23 cellular contexts compared by ENCODE assay signal in the genomic region with DNA sequence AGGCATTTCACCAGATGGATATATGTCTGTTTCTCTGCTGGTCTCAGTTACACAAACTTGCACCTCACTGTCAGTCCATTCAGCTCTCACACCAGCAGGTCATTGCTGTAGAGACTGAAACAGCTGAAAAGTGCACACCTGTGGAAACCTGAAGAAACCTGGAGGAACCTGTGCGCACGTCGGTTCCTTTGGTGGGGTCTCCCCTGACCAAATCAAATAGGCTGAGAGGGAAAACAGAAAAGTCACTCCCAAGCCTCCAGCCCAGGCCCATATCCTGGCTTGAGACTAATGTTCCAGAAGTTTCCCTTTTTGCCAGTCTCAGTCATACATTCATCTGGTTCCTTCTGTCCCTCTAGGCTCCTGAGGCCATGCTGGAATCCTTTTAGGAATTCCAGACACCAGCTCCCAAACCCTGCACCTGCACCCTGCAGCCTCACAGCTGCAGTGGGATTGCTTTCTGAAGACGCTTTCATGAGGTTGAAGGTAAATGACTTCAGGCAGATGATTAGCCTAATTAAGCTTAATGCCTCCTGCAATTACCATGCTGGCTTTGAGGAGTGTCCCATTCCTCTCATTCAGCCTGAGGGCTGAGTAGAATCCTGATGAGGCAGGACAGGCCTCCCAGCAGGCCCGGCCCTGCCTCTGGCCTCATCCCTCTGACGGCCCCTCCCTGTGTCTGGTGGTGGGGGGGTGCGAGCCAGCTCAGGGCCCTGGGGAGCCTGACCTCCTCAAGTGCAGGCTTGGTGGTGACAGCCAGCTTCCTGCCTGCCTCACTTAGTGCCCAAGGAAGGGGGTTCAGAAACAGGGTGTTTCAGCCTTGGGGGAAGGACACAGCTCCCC. TPM values are rescaled to one million over a fixed set of nuclear protein-coding genes. Genes with fewer than 3 reads are reported as not detected.
A peak's percentile ranks its signal among the peaks of the same experiment; 100 is the strongest.
DNase-seq lines count a peak whose midpoint lies in the region; ATAC-seq and TF ChIP-seq lines count a peak whose summit lies in the region.
"Had no signal": no experiment of that assay in that cellular context is flagged by ENCODE, and none has a peak within 500 bp of the region (broad histone marks: within the 10 kb centered on the region; RNA-seq: fewer than 3 reads in every experiment).

No MANE protein-coding gene starts in this region.

- H3K36me3 Mint-ChIP-seq in activated T-helper 17 cell treated with anti-CD3 and anti-CD28 coated beads, Interleukin-2, amount 50 U/mL, for 72 hours (ENCODE audit: low read depth) = no peaks in the 10 kb centered on the region
- H3K36me3 Mint-ChIP-seq: activated naive CD8-positive, alpha-beta T cell; CD4-positive, CD25-positive, alpha-beta regulatory T cell had no signal

- H3K9me3 ChIP-seq in suprapubic skin = no peaks in the 10 kb centered on the region
- H3K9me3 ChIP-seq: uterus had no signal

- no peak for TF ChIP-seq EP300 in suprapubic skin (IDR thresholded peaks at IDR 0.05)

- no peak overlapping the region for H3K27ac Mint-ChIP-seq in activated T-helper 17 cell treated with anti-CD3 and anti-CD28 coated beads, Interleukin-2, amount 50 U/mL, for 72 hours
- H3K27ac Mint-ChIP-seq: activated CD8-positive, alpha-beta T cell treated with anti-CD3 and anti-CD28 coated beads, Interleukin-2, amount 10 ng/mL, durations not matched to agents 7 days and 5 days; activated naive CD8-positive, alpha-beta T cell; activated T-helper 1 cell treated with anti-CD3 and anti-CD28 coated beads, Interleukin-12 subunit alpha, Interleukin-12 subunit beta, Interleukin-2, Interleukin-4 antibody, amounts not matched to agents 30 ng/mL and 10 ng/mL and 1 ng/mL, durations not matched to agents 14 hours and 24 hours and 36 hours; CD4-positive, CD25-positive, alpha-beta regulatory T cell had no signal

- peaks cover 4% of the 10 kb centered on the region for H3K27me3 Mint-ChIP-seq in activated T-helper 17 cell treated with anti-CD3 and anti-CD28 coated beads, Interleukin-2, amount 50 U/mL, for 72 hours
- H3K27me3 Mint-ChIP-seq: CD4-positive, CD25-positive, alpha-beta regulatory T cell had no signal

- TF ChIP-seq POLR2A in suprapubic skin (IDR thresholded peaks at IDR 0.05) = no peak

- H3K4me3 Mint-ChIP-seq in activated T-helper 17 cell treated with anti-CD3 and anti-CD28 coated beads, Interleukin-2, amount 50 U/mL, for 72 hours = no peak overlapping the region
- H3K4me3 Mint-ChIP-seq: activated CD8-positive, alpha-beta T cell treated with anti-CD3 and anti-CD28 coated beads, Interleukin-2, amount 10 ng/mL, durations not matched to agents 7 days and 5 days; activated naive CD8-positive, alpha-beta T cell; activated T-helper 1 cell treated with anti-CD3 and anti-CD28 coated beads, Interleukin-12 subunit alpha, Interleukin-12 subunit beta, Interleukin-2, Interleukin-4 antibody, amounts not matched to agents 30 ng/mL and 10 ng/mL and 1 ng/mL, durations not matched to agents 14 hours and 24 hours and 36 hours; CD4-positive, CD25-positive, alpha-beta regulatory T cell had no signal

- H3K9me3 Mint-ChIP-seq in activated T-helper 17 cell treated with anti-CD3 and anti-CD28 coated beads, Interleukin-2, amount 50 U/mL, for 72 hours = no peaks in the 10 kb centered on the region
- H3K9me3 Mint-ChIP-seq: activated T-helper 1 cell treated with anti-CD3 and anti-CD28 coated beads, Interleukin-12 subunit alpha, Interleukin-12 subunit beta, Interleukin-2, Interleukin-4 antibody, amounts not matched to agents 30 ng/mL and 10 ng/mL and 1 ng/mL, durations not matched to agents 14 hours and 24 hours and 36 hours had no signal

- H3K4me1 ChIP-seq in suprapubic skin = peaks cover 40% of the 10 kb centered on the region
- H3K4me1 ChIP-seq: uterus had no signal

- H3K4me1 Mint-ChIP-seq in activated T-helper 17 cell treated with anti-CD3 and anti-CD28 coated beads, Interleukin-2, amount 50 U/mL, for 72 hours = no peaks in the 10 kb centered on the region
- H3K4me1 Mint-ChIP-seq: CD4-positive, CD25-positive, alpha-beta regulatory T cell had no signal

- peak overlapping the region; percentile 58 for H3K27ac ChIP-seq in suprapubic skin
- H3K27ac ChIP-seq: uterus had no signal

- no peaks in the 10 kb centered on the region for H3K27me3 ChIP-seq in suprapubic skin
- H3K27me3 ChIP-seq: uterus had no signal

- no peak for ATAC-seq in activated T-helper 17 cell treated with anti-CD3 and anti-CD28 coated beads, Interleukin-2, amount 50 U/mL, for 72 hours (replicated peaks)
- ATAC-seq: activated CD8-positive, alpha-beta T cell treated with anti-CD3 and anti-CD28 coated beads, Interleukin-2, amount 10 ng/mL, durations not matched to agents 7 days and 5 days had no signal

- 57% methylated on average over 7 of the region's 7 CpGs for WGBS in suprapubic skin

- H3K4me3 ChIP-seq in suprapubic skin = no peak overlapping the region
- H3K4me3 ChIP-seq: uterus had no signal

- peak; percentile 7 for DNase-seq in activated CD8-positive, alpha-beta memory T cell treated with anti-CD3 and anti-CD28 coated beads, Interleukin-2, amount 50 U/mL, for 48 hours
- no peak for DNase-seq in activated CD8-positive, alpha-beta memory T cell treated with anti-CD3 and anti-CD28 coated beads for 24 hours
- DNase-seq in NCI-H146 treated with DMSO at 0.1 percent for 48 hours (lab: John Stamatoyannopoulos, UW; ENCODE audit: unreplicated experiment) (peak; percentile 51), iPS-NIHi7 (ENCODE audit: extremely low spot score) (peak; percentile 37), suprapubic skin (ENCODE audit: low spot score in 2 of 2) (peak in 1 of 2 donors; percentile 78), DMS53 (lab: John Stamatoyannopoulos, UW) (no peak), D341Med (ENCODE audit: low spot score) (no peak)
- DNase-seq: activated CD4-positive, CD25-positive, alpha-beta regulatory T cell; activated CD8-positive, alpha-beta T cell treated with anti-CD3 and anti-CD28 coated beads, Interleukin-2, amount 10 ng/mL, durations not matched to agents 7 days and 5 days; CD4-positive, CD25-positive, alpha-beta regulatory T cell; GDM1; NCI-H1694 treated with DMSO at 0.1 percent for 48 hours; NCI-H226; NK-92 treated with Interleukin-12 subunit alpha and Interleukin-12 subunit beta, amount 100 ng/mL, for 24 hours; occipital lobe; stimulated activated CD8-positive, alpha-beta memory T cell treated with anti-CD3 and anti-CD28 coated beads, Interleukin-4, amount 100 ng/mL, for 48 hours; uterus had no signal

- no peaks in the 10 kb centered on the region for H3K36me3 ChIP-seq in suprapubic skin
- H3K36me3 ChIP-seq: uterus had no signal

- no peak for TF ChIP-seq CTCF in suprapubic skin (IDR thresholded peaks at IDR 0.05)

RNA-seq across cellular contexts. Expression of gene CXCL14, which starts 24.3 kb away (rescaled TPM):
- total RNA-seq in suprapubic skin = 100 to 1,000 TPM; 247 to 781 (median 334) TPM
- not detected for total RNA-seq in activated T-helper 17 cell treated with anti-CD3 and anti-CD28 coated beads, Interleukin-2, amount 50 U/mL, for 72 hours
- total RNA-seq: activated CD8-positive, alpha-beta T cell treated with anti-CD3 and anti-CD28 coated beads, Interleukin-2, amount 10 ng/mL, durations not matched to agents 7 days and 5 days; activated T-helper 1 cell treated with anti-CD3 and anti-CD28 coated beads, Interleukin-12 subunit alpha, Interleukin-12 subunit beta, Interleukin-2, Interleukin-4 antibody, amounts not matched to agents 30 ng/mL and 10 ng/mL and 1 ng/mL, durations not matched to agents 14 hours and 24 hours and 36 hours; CD4-positive, CD25-positive, alpha-beta regulatory T cell; chondrocyte; lung microvascular endothelial cell; RPMI7951 had no signal

Comparison
In these comparisons a context has a peak if more than half of its experiments do, and no peak if none do; other contexts are left out.
1. DNase-seq: peak in activated CD8-positive, alpha-beta memory T cell treated with anti-CD3 and anti-CD28 coated beads, Interleukin-2, amount 50 U/mL, for 48 hours (single experiment), NCI-H146 treated with DMSO at 0.1 percent for 48 hours (single experiment) and iPS-NIHi7 (single experiment); none in activated CD8-positive, alpha-beta memory T cell treated with anti-CD3 and anti-CD28 coated beads for 24 hours (single experiment), DMS53 (single experiment) and D341Med (single experiment).
2. RNA of gene CXCL14, which starts 24.3 kb away (total RNA-seq): 247 to 781 TPM in suprapubic skin; not detected in activated T-helper 17 cell treated with anti-CD3 and anti-CD28 coated beads, Interleukin-2, amount 50 U/mL, for 72 hours; every median in the first group is over 100 times any median in the second.